In genomic region chr2:113370030-113370429, GRCh38 we compare ENCODE assay signal across 1 cellular context.
TF ChIP-seq lines count a peak whose summit lies in the region.

No MANE protein-coding gene starts in this region.

TF ChIP-seq in A549, 52 proteins besides CTCF, POLR2A, EP300 and RAD21:
- TF ChIP-seq HMGXB4 (CRISPR knock-in tag; IDR thresholded peaks at IDR 0.05; ENCODE audit: borderline replicate concordance) (no peak), JUN (IDR thresholded peaks at IDR 0.05) (no peak), NPAS2 (CRISPR knock-in tag; IDR thresholded peaks at IDR 0.05; ENCODE audit: borderline replicate concordance) (no peak), CEBPB (IDR thresholded peaks at IDR 0.05) (peak; percentile 31 to 33; a peak in 3 of 4 replicates), RFX5 (IDR thresholded peaks at IDR 0.05) (no peak), ZFP36 (IDR thresholded peaks at IDR 0.05; ENCODE audit: borderline replicate concordance, partially characterized antibody) (no peak)
TF ChIP-seq in A549: peak in this region for 1.
